Comparison of ENCODE assay signal across 1 cellular context in the genomic region with DNA sequence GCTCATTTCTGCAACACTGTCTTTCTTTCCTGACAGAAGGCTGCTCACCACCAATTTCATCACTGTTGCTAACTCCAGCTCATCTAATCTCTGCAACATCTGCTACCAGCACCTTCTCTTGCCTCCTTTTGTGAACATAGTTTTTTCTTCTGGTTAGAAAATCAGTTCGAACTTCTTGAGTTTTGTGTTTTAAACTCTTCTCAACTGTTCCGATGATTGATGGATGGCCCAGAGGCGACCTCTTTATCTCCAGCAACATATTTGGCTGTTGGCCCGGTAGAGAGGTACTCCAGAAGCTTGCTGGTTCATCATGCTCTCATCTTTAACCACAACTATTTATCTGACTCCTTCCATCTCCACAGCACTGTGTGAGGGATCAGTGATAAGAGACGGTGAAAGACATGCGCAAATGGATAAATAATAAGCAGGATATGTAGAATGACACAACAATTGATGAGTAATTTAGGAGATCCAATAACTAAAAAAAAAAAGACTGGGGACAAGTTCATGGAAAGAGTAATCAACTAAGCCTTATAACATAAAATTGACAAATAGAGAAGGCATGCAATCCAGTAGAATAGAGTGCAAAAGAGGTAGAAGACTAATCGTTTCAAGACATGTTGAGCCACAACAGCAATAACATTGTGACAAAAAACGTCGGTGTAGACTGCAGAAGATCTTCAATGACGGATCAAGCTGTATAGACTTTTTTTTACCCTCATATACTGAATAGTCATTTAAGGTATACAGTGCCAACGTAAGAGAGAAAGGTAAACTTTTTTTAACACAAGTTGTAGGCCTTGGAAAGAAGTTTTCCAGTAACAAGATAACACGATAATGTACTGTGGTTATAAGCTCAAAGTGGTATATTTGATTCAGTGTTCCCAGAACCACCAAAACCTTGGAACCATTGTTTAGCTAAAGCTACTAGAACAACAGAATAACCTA.
A peak's percentile ranks its signal among the peaks of the same experiment; 100 is the strongest.
TF ChIP-seq lines count a peak whose summit lies in the region.

No MANE protein-coding gene starts in this region.

TF ChIP-seq in K562, 482 proteins besides CTCF, POLR2A, EP300 and RAD21 (continued from another document and continues in another):
- TF ChIP-seq, protein P1, sequence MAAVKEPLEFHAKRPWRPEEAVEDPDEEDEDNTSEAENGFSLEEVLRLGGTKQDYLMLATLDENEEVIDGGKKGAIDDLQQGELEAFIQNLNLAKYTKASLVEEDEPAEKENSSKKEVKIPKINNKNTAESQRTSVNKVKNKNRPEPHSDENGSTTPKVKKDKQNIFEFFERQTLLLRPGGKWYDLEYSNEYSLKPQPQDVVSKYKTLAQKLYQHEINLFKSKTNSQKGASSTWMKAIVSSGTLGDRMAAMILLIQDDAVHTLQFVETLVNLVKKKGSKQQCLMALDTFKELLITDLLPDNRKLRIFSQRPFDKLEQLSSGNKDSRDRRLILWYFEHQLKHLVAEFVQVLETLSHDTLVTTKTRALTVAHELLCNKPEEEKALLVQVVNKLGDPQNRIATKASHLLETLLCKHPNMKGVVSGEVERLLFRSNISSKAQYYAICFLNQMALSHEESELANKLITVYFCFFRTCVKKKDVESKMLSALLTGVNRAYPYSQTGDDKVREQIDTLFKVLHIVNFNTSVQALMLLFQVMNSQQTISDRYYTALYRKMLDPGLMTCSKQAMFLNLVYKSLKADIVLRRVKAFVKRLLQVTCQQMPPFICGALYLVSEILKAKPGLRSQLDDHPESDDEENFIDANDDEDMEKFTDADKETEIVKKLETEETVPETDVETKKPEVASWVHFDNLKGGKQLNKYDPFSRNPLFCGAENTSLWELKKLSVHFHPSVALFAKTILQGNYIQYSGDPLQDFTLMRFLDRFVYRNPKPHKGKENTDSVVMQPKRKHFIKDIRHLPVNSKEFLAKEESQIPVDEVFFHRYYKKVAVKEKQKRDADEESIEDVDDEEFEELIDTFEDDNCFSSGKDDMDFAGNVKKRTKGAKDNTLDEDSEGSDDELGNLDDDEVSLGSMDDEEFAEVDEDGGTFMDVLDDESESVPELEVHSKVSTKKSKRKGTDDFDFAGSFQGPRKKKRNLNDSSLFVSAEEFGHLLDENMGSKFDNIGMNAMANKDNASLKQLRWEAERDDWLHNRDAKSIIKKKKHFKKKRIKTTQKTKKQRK (IDR thresholded peaks at IDR 0.05; ENCODE audit: borderline replicate concordance, low read depth, low read length): no peak
- peak; percentile 63; the same call in 1 of the 2 replicates for TF ChIP-seq ZNF24 (IDR thresholded peaks at IDR 0.05)
- TF ChIP-seq PHB2 (IDR thresholded peaks at IDR 0.05; ENCODE audit: low read depth): peak; percentile 99
- no peak for TF ChIP-seq ZNF263 (CRISPR knock-in tag; IDR thresholded peaks at IDR 0.05; ENCODE audit: borderline replicate concordance)
- TF ChIP-seq, protein P2, sequence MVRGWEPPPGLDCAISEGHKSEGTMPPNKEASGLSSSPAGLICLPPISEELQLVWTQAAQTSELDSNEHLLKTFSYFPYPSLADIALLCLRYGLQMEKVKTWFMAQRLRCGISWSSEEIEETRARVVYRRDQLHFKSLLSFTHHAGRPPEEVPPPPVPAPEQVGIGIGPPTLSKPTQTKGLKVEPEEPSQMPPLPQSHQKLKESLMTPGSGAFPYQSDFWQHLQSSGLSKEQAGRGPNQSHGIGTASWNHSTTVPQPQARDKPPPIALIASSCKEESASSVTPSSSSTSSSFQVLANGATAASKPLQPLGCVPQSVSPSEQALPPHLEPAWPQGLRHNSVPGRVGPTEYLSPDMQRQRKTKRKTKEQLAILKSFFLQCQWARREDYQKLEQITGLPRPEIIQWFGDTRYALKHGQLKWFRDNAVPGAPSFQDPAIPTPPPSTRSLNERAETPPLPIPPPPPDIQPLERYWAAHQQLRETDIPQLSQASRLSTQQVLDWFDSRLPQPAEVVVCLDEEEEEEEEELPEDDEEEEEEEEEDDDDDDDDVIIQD (CRISPR knock-in tag; IDR thresholded peaks at IDR 0.05): no peak
- peak; percentile 78 for TF ChIP-seq BRD9 (IDR thresholded peaks at IDR 0.05; ENCODE audit: low read depth, partially characterized antibody)
- TF ChIP-seq KLF1 (tag; IDR thresholded peaks at IDR 0.05): no peak
- TF ChIP-seq, protein P3, sequence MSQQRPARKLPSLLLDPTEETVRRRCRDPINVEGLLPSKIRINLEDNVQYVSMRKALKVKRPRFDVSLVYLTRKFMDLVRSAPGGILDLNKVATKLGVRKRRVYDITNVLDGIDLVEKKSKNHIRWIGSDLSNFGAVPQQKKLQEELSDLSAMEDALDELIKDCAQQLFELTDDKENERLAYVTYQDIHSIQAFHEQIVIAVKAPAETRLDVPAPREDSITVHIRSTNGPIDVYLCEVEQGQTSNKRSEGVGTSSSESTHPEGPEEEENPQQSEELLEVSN (IDR thresholded peaks at IDR 0.05; ENCODE audit: borderline replicate concordance in 1 of 2, extremely low read depth in 1 of 2, insufficient read depth in 1 of 2, insufficient read length in 1 of 2, low read depth in 1 of 2, low read length in 1 of 2, poor library complexity in 1 of 2, severe bottlenecking in 1 of 2): no peak
- TF ChIP-seq RBM25 (IDR thresholded peaks at IDR 0.05; ENCODE audit: low read depth, low read length, severe bottlenecking): no peak
- TF ChIP-seq, protein P4, sequence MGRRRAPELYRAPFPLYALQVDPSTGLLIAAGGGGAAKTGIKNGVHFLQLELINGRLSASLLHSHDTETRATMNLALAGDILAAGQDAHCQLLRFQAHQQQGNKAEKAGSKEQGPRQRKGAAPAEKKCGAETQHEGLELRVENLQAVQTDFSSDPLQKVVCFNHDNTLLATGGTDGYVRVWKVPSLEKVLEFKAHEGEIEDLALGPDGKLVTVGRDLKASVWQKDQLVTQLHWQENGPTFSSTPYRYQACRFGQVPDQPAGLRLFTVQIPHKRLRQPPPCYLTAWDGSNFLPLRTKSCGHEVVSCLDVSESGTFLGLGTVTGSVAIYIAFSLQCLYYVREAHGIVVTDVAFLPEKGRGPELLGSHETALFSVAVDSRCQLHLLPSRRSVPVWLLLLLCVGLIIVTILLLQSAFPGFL (CRISPR knock-in tag; IDR thresholded peaks at IDR 0.05): no peak
- TF ChIP-seq, protein P5, sequence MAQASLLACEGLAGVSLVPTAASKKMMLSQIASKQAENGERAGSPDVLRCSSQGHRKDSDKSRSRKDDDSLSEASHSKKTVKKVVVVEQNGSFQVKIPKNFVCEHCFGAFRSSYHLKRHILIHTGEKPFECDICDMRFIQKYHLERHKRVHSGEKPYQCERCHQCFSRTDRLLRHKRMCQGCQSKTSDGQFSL (CRISPR knock-in tag; IDR thresholded peaks at IDR 0.05): no peak
- TF ChIP-seq, protein P5 (tag; IDR thresholded peaks at IDR 0.05): 0 out of 4 replicates have a peak, but pooled peaks of 1 of the 2 experiments have one; percentile 45
- TF ChIP-seq, protein P6, sequence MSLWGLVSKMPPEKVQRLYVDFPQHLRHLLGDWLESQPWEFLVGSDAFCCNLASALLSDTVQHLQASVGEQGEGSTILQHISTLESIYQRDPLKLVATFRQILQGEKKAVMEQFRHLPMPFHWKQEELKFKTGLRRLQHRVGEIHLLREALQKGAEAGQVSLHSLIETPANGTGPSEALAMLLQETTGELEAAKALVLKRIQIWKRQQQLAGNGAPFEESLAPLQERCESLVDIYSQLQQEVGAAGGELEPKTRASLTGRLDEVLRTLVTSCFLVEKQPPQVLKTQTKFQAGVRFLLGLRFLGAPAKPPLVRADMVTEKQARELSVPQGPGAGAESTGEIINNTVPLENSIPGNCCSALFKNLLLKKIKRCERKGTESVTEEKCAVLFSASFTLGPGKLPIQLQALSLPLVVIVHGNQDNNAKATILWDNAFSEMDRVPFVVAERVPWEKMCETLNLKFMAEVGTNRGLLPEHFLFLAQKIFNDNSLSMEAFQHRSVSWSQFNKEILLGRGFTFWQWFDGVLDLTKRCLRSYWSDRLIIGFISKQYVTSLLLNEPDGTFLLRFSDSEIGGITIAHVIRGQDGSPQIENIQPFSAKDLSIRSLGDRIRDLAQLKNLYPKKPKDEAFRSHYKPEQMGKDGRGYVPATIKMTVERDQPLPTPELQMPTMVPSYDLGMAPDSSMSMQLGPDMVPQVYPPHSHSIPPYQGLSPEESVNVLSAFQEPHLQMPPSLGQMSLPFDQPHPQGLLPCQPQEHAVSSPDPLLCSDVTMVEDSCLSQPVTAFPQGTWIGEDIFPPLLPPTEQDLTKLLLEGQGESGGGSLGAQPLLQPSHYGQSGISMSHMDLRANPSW (CRISPR knock-in tag; IDR thresholded peaks at IDR 0.05): no peak
- TF ChIP-seq ZNF76 (CRISPR knock-in tag; IDR thresholded peaks at IDR 0.05; ENCODE audit: borderline replicate concordance): peak; percentile 39; the same call in 1 of the 2 replicates
- TF ChIP-seq FOXK1 (CRISPR knock-in tag; IDR thresholded peaks at IDR 0.05; ENCODE audit: borderline replicate concordance): no peak
- TF ChIP-seq, protein P7, sequence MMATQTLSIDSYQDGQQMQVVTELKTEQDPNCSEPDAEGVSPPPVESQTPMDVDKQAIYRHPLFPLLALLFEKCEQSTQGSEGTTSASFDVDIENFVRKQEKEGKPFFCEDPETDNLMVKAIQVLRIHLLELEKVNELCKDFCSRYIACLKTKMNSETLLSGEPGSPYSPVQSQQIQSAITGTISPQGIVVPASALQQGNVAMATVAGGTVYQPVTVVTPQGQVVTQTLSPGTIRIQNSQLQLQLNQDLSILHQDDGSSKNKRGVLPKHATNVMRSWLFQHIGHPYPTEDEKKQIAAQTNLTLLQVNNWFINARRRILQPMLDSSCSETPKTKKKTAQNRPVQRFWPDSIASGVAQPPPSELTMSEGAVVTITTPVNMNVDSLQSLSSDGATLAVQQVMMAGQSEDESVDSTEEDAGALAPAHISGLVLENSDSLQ (IDR thresholded peaks at IDR 0.05): peak; percentile 97
- TF ChIP-seq GATAD2A (IDR thresholded peaks at IDR 0.05): peak; percentile 40
- 0 out of 2 replicates have a peak, but pooled peaks have one; percentile 11 for TF ChIP-seq PTRF (tag; IDR thresholded peaks at IDR 0.05)
- TF ChIP-seq HDAC8 (tag; IDR thresholded peaks at IDR 0.05): no peak
- TF ChIP-seq TOE1 (IDR thresholded peaks at IDR 0.05; ENCODE audit: borderline replicate concordance): no peak; the same call in none of the 2 replicates
- no peak for TF ChIP-seq TOE1 (CRISPR knock-in tag; IDR thresholded peaks at IDR 0.05; ENCODE audit: borderline replicate concordance, low read depth)
- peak; percentile 70 for TF ChIP-seq ADNP (tag; IDR thresholded peaks at IDR 0.05)
- peak; percentile 95 for TF ChIP-seq NEUROD1 (IDR thresholded peaks at IDR 0.05; ENCODE audit: borderline replicate concordance, low read depth, low read length, partially characterized antibody)
- peak; percentile 97 for TF ChIP-seq SMAD1 (IDR thresholded peaks at IDR 0.05; ENCODE audit: low read depth, low read length, partially characterized antibody)
- TF ChIP-seq ETS2 (tag; IDR thresholded peaks at IDR 0.05; ENCODE audit: borderline replicate concordance, poor library complexity, severe bottlenecking): no peak
- no peak for TF ChIP-seq HCFC1 (IDR thresholded peaks at IDR 0.05; ENCODE audit: low read depth, low read length)
- TF ChIP-seq SUPT5H (IDR thresholded peaks at IDR 0.05): peak; percentile 40; the same call in 1 of the 2 replicates
- no peak for TF ChIP-seq FOXA1 (IDR thresholded peaks at IDR 0.05; ENCODE audit: borderline replicate concordance)
- no peak for TF ChIP-seq DNMT1 (IDR thresholded peaks at IDR 0.05)
- no peak for TF ChIP-seq ZNF785 (CRISPR knock-in tag; IDR thresholded peaks at IDR 0.05)
- no peak for TF ChIP-seq ZNF232 (CRISPR knock-in tag; IDR thresholded peaks at IDR 0.05)
- peak; percentile 55; the same call in 1 of the 2 replicates for TF ChIP-seq KLF6 (CRISPR knock-in tag; IDR thresholded peaks at IDR 0.05; ENCODE audit: borderline replicate concordance)
- TF ChIP-seq ZBTB8A (IDR thresholded peaks at IDR 0.05; ENCODE audit: partially characterized antibody): no peak
- no peak for TF ChIP-seq ZNF174 (CRISPR knock-in tag; IDR thresholded peaks at IDR 0.05)
- TF ChIP-seq ZNF133 (CRISPR knock-in tag; IDR thresholded peaks at IDR 0.05): no peak
- TF ChIP-seq PHB (CRISPR knock-in tag; IDR thresholded peaks at IDR 0.05): no peak
- TF ChIP-seq ZNF274 (IDR thresholded peaks at IDR 0.05; ENCODE audit: borderline replicate concordance, low read depth, low read length): peak; percentile 73; the same call in 1 of the 2 replicates
- TF ChIP-seq SMARCB1 (IDR thresholded peaks at IDR 0.05; ENCODE audit: insufficient read length, low read depth): no peak
- no peak for TF ChIP-seq CHD2 (IDR thresholded peaks at IDR 0.05; ENCODE audit: low read depth, low read length)
- TF ChIP-seq BCL6 (CRISPR knock-in tag; IDR thresholded peaks at IDR 0.05): peak; percentile 81; the same call in 1 of the 2 replicates
- no peak for TF ChIP-seq U2AF2 (optimal IDR thresholded peaks at IDR 0.05; ENCODE audit: low read depth, low read length)
- TF ChIP-seq, protein P8, sequence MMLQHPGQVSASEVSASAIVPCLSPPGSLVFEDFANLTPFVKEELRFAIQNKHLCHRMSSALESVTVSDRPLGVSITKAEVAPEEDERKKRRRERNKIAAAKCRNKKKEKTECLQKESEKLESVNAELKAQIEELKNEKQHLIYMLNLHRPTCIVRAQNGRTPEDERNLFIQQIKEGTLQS (IDR thresholded peaks at IDR 0.05): peak; percentile 97
- TF ChIP-seq, protein P8 (CRISPR knock-in tag; conservative IDR thresholded peaks at IDR 0.05): peak; percentile 96; the same call in 1 of the 2 replicates
- TF ChIP-seq PCBP2 (IDR thresholded peaks at IDR 0.05; ENCODE audit: low read depth, low read length, poor library complexity, severe bottlenecking): no peak
- TF ChIP-seq, protein P9, sequence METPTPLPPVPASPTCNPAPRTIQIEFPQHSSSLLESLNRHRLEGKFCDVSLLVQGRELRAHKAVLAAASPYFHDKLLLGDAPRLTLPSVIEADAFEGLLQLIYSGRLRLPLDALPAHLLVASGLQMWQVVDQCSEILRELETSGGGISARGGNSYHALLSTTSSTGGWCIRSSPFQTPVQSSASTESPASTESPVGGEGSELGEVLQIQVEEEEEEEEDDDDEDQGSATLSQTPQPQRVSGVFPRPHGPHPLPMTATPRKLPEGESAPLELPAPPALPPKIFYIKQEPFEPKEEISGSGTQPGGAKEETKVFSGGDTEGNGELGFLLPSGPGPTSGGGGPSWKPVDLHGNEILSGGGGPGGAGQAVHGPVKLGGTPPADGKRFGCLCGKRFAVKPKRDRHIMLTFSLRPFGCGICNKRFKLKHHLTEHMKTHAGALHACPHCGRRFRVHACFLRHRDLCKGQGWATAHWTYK (CRISPR knock-in tag; IDR thresholded peaks at IDR 0.05): peak; percentile 91
- TF ChIP-seq ZNF239 (CRISPR knock-in tag; IDR thresholded peaks at IDR 0.05): peak; percentile 50; the same call in 1 of the 2 replicates
- TF ChIP-seq, protein P10, sequence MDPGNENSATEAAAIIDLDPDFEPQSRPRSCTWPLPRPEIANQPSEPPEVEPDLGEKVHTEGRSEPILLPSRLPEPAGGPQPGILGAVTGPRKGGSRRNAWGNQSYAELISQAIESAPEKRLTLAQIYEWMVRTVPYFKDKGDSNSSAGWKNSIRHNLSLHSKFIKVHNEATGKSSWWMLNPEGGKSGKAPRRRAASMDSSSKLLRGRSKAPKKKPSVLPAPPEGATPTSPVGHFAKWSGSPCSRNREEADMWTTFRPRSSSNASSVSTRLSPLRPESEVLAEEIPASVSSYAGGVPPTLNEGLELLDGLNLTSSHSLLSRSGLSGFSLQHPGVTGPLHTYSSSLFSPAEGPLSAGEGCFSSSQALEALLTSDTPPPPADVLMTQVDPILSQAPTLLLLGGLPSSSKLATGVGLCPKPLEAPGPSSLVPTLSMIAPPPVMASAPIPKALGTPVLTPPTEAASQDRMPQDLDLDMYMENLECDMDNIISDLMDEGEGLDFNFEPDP (CRISPR knock-in tag; IDR thresholded peaks at IDR 0.05): no peak
